16 cellular contexts compared by ENCODE assay signal in the genomic region with DNA sequence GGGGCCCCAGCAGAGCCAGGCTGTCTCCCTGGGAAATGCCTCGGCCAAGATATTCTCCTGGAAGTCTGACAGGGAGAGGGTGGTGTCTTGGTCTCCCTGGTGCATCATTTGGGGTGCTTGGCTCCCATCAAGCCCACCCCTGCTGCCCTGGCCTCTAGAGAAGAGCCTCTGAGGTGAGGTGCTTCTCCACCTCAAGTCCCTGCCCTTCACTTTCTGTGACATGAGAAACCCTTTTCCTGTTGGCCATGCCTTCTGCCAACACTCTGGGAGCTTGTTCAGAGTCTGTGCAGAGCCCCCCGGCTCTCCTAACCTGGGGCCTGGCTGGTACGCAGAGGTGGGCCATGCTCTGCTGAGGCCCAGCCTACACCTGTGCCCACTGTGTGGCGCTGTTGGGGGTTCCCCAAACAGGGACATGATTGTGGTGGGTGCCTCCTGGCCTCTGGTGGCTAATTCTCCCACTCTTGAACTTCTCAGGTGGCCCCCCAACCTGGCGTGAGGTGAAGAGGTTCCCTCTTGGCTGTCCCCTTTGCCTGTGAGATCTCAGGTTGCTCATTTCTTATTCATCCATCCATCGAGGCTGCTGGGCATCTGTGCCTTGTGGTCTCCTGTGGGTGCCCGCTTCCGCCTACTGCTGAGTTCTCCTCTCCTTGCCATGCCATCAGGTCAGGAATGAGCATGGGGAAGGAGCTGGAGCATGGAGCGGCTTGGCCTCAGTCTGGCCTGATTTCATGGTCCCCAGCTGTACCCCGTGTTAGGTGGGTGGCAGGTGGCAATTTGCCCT. TPM values are rescaled to one million over a fixed set of nuclear protein-coding genes. Genes with fewer than 3 reads are reported as not detected.
DNase-seq lines count a peak whose midpoint lies in the region; ATAC-seq, FAIRE-seq and TF ChIP-seq lines count a peak whose summit lies in the region.
"Had no signal": no experiment of that assay in that cellular context is flagged by ENCODE, and none has a peak within 500 bp of the region (broad histone marks: within the 10 kb centered on the region; RNA-seq: fewer than 3 reads in every experiment).

No MANE protein-coding gene starts in this region.

- no peak overlapping the region for H3K4me3 ChIP-seq in keratinocyte (ENCODE audit: control insufficient read depth in 2 of 3, extremely low read depth in 1 of 3, insufficient read depth in 2 of 3, low read depth in 1 of 3, low read length in 3 of 3)
- H3K4me3 ChIP-seq: HAP-1, mucosa of descending colon, thyroid gland had no signal

- H3K27me3 Mint-ChIP-seq in activated T-cell treated with anti-CD3 and anti-CD28 coated beads, Interleukin-2, amount 50 U/mL, for 24 hours: no peaks in the 10 kb centered on the region
- H3K27me3 Mint-ChIP-seq: activated naive CD4-positive, alpha-beta T cell treated with anti-CD3 and anti-CD28 coated beads, Interleukin-2, amount 10 ng/mL, durations not matched to agents 7 days and 5 days had no signal

- H3K9me3 Mint-ChIP-seq in activated T-cell treated with anti-CD3 and anti-CD28 coated beads, Interleukin-2, amount 50 U/mL, for 24 hours: no peaks in the 10 kb centered on the region
- H3K9me3 Mint-ChIP-seq: activated naive CD4-positive, alpha-beta T cell treated with anti-CD3 and anti-CD28 coated beads, Interleukin-2, amount 10 ng/mL, durations not matched to agents 7 days and 5 days had no signal

- TF ChIP-seq CTCF in LNCAP (IDR thresholded peaks at IDR 0.05) (0 out of 2 replicates have a peak, but pooled peaks have one; percentile 13), keratinocyte (optimal IDR thresholded peaks at IDR 0.05 in 1 of 3, IDR thresholded peaks at IDR 0.05 in 1 of 3, conservative IDR thresholded peaks at IDR 0.05 in 1 of 3; ENCODE audit: extremely low read depth in 1 of 3, insufficient read depth in 2 of 3, low read length in 3 of 3) (peak in 2 of 3 experiments; percentile 9)

- dilution Hi-C loops in keratinocyte (cut with MboI; ENCODE audit: extremely low pct_ligation_motif_present, low sequenced_read_pairs): no loop called here

- peaks cover 64% of the 10 kb centered on the region for H3K36me3 Mint-ChIP-seq in activated T-cell treated with anti-CD3 and anti-CD28 coated beads, Interleukin-2, amount 50 U/mL, for 24 hours (ENCODE audit: low read depth)

- H3K27ac ChIP-seq in keratinocyte (ENCODE audit: control insufficient read depth, insufficient read depth, low read length): no peak overlapping the region
- H3K27ac ChIP-seq: thyroid gland had no signal

- no peak overlapping the region for H3K4me2 ChIP-seq in keratinocyte (ENCODE audit: control insufficient read depth, extremely low read depth, insufficient read depth, low read depth, low read length)

- H3K4me3 Mint-ChIP-seq in activated T-cell treated with anti-CD3 and anti-CD28 coated beads, Interleukin-2, amount 50 U/mL, for 24 hours: no peak overlapping the region
- H3K4me3 Mint-ChIP-seq: activated naive CD4-positive, alpha-beta T cell treated with anti-CD3 and anti-CD28 coated beads, Interleukin-2, amount 10 ng/mL, durations not matched to agents 7 days and 5 days had no signal

- no peak for ATAC-seq in HG03095 (IDR thresholded peaks at IDR 0.05; ENCODE audit: unreplicated experiment)
- ATAC-seq: mucosa of descending colon had no signal

- H3K4me1 Mint-ChIP-seq in activated T-cell treated with anti-CD3 and anti-CD28 coated beads, Interleukin-2, amount 50 U/mL, for 24 hours (ENCODE audit: low read depth): no peaks in the 10 kb centered on the region

- H3K9me3 ChIP-seq in keratinocyte (ENCODE audit: control insufficient read depth, low read depth, low read length): no peaks in the 10 kb centered on the region
- H3K9me3 ChIP-seq: HAP-1, mucosa of descending colon, thyroid gland had no signal

- peaks cover 32% of the 10 kb centered on the region for H3K4me1 ChIP-seq in keratinocyte (ENCODE audit: control insufficient read depth, extremely low read depth, insufficient read depth, low read length)
- H3K4me1 ChIP-seq: HAP-1, thyroid gland had no signal

- H3K27me3 ChIP-seq in keratinocyte (ENCODE audit: control insufficient read depth, extremely low read depth, insufficient read depth, low read length): no peaks in the 10 kb centered on the region
- H3K27me3 ChIP-seq: thyroid gland had no signal

- H3K9me1 ChIP-seq in keratinocyte (ENCODE audit: control insufficient read depth, extremely low read depth, insufficient read depth, low read length): peaks cover 5% of the 10 kb centered on the region

- peak overlapping the region; percentile 16 for H3K27ac Mint-ChIP-seq in activated T-cell treated with anti-CD3 and anti-CD28 coated beads, Interleukin-2, amount 50 U/mL, for 24 hours
- H3K27ac Mint-ChIP-seq: activated naive CD4-positive, alpha-beta T cell treated with anti-CD3 and anti-CD28 coated beads, Interleukin-2, amount 10 ng/mL, durations not matched to agents 7 days and 5 days had no signal

- no peak for FAIRE-seq in keratinocyte (lab: Jason Lieb, UNC)
- FAIRE-seq: endometrium had no signal

- H3K36me3 ChIP-seq in keratinocyte (ENCODE audit: control insufficient read depth in 2 of 2, extremely low read depth in 1 of 2, insufficient read depth in 2 of 2, low read length in 2 of 2): peaks cover 0 to 12% of the 10 kb centered on the region in 2 experiments

- H2AFZ ChIP-seq in keratinocyte (ENCODE audit: control insufficient read depth, low read length): no peak overlapping the region

- no peaks in the 10 kb centered on the region for H4K20me1 ChIP-seq in keratinocyte (ENCODE audit: control insufficient read depth, extremely low read depth, insufficient read depth, low read length)

- DNase-seq in activated T-cell treated with anti-CD3 and anti-CD28 coated beads, Interleukin-2, amount 50 U/mL, for 24 hours: no peak
- DNase-seq in activated T-cell treated with anti-CD3 and anti-CD28 coated beads for 4 hours (no peak), keratinocyte (ENCODE audit: low read depth, low spot score) (no peak), AG08395 (ENCODE audit: low spot score) (no peak)
- DNase-seq: activated CD8-positive, alpha-beta memory T cell treated with anti-CD3 and anti-CD28 coated beads for 24 hours; activated naive CD4-positive, alpha-beta T cell treated with anti-CD3 and anti-CD28 coated beads, Interleukin-2, amount 10 ng/mL, durations not matched to agents 7 days and 5 days; islet precursor cell; mucosa of descending colon; NCI-H2081; NCI-H774; SIG-M5 had no signal

- H3K9ac ChIP-seq in keratinocyte (ENCODE audit: control insufficient read depth, extremely low read depth, insufficient read depth, low read length): no peak overlapping the region

- no peaks in the 10 kb centered on the region for H3K79me2 ChIP-seq in keratinocyte (ENCODE audit: control insufficient read depth, insufficient read depth, low read length)

RNA-seq across cellular contexts. Expression of gene DGCR8, which starts 19.2 kb away (rescaled TPM):
- polyA plus RNA-seq in keratinocyte: 14.3 to 24.3 TPM (median 17.2 TPM) in 3 replicates
- 13.5 TPM for polyA plus RNA-seq in keratinocyte (2011; ENCODE audit: low read depth)
- 11.2 and 13.8 TPM in 2 replicates for polyA plus RNA-seq in keratinocyte (2011; cell fraction: cytosol; rRNA removed)
- polyA plus RNA-seq in keratinocyte (2011; cell fraction: nucleus; rRNA removed): 61.4 and 73.1 TPM in 2 replicates
- polyA plus RNA-seq in keratinocyte (2012; ENCODE audit: low replicate concordance): 14.1 and 20.0 TPM in 2 replicates
- 15.3 to 41.9 TPM (median 20.6 TPM) in 3 replicates for polyA minus RNA-seq in keratinocyte
- polyA minus RNA-seq in keratinocyte (2011; cell fraction: cytosol; rRNA and poly(A)+ RNA removed): 11.7 TPM
- polyA minus RNA-seq in keratinocyte (2011; cell fraction: nucleus; rRNA and poly(A)+ RNA removed): 21.3 and 26.5 TPM in 2 replicates

RNA-seq across cellular contexts. Expression of gene TANGO2, which starts 40.0 kb away (rescaled TPM):
- polyA plus RNA-seq in keratinocyte: 20.1 to 30.7 TPM (median 28.1 TPM) in 3 replicates
- polyA plus RNA-seq in keratinocyte (2011; ENCODE audit: low read depth): 8.9 TPM
- 23.4 and 27.4 TPM in 2 replicates for polyA plus RNA-seq in keratinocyte (2011; cell fraction: cytosol; rRNA removed)
- 25.0 and 31.0 TPM in 2 replicates for polyA plus RNA-seq in keratinocyte (2011; cell fraction: nucleus; rRNA removed)
- polyA plus RNA-seq in keratinocyte (2012; ENCODE audit: low replicate concordance): 13.8 and 20.3 TPM in 2 replicates
- polyA minus RNA-seq in keratinocyte: 53.7 to 73.9 TPM (median 69.5 TPM) in 3 replicates
- 33.0 TPM for polyA minus RNA-seq in keratinocyte (2011; cell fraction: cytosol; rRNA and poly(A)+ RNA removed)
- polyA minus RNA-seq in keratinocyte (2011; cell fraction: nucleus; rRNA and poly(A)+ RNA removed): 11.0 and 15.4 TPM in 2 replicates

RNA-seq across cellular contexts. Expression of gene ARVCF, which starts 44.3 kb away (rescaled TPM):
- 5.3 to 8.4 TPM (median 5.7 TPM) in 3 replicates for polyA plus RNA-seq in keratinocyte
- polyA plus RNA-seq in keratinocyte (2011; ENCODE audit: low read depth): 5.3 TPM
- polyA plus RNA-seq in keratinocyte (2011; cell fraction: cytosol; rRNA removed): 1.7 and 4.0 TPM in 2 replicates
- polyA plus RNA-seq in keratinocyte (2011; cell fraction: nucleus; rRNA removed): 21.1 and 26.3 TPM in 2 replicates
- polyA plus RNA-seq in keratinocyte (2012; ENCODE audit: low replicate concordance): 8.2 TPM in 2 replicates
- 4.3 to 14.6 TPM (median 5.1 TPM) in 3 replicates for polyA minus RNA-seq in keratinocyte
- polyA minus RNA-seq in keratinocyte (2011; cell fraction: cytosol; rRNA and poly(A)+ RNA removed): 14.2 TPM
- polyA minus RNA-seq in keratinocyte (2011; cell fraction: nucleus; rRNA and poly(A)+ RNA removed): 11.0 and 16.2 TPM in 2 replicates

RNA-seq across cellular contexts. Expression of gene RANBP1, which starts 55.0 kb away (rescaled TPM):
- polyA plus RNA-seq in keratinocyte: 141 to 278 TPM (median 193 TPM) in 3 replicates
- 44.3 TPM for polyA plus RNA-seq in keratinocyte (2011; ENCODE audit: low read depth)
- polyA plus RNA-seq in keratinocyte (2011; cell fraction: cytosol; rRNA removed): 251 and 309 TPM in 2 replicates
- polyA plus RNA-seq in keratinocyte (2011; cell fraction: nucleus; rRNA removed): 131 and 136 TPM in 2 replicates
- 80.4 and 206 TPM in 2 replicates for polyA plus RNA-seq in keratinocyte (2012; ENCODE audit: low replicate concordance)
- polyA minus RNA-seq in keratinocyte: 91.3 to 166 TPM (median 155 TPM) in 3 replicates
- polyA minus RNA-seq in keratinocyte (2011; cell fraction: cytosol; rRNA and poly(A)+ RNA removed): 158 TPM
- 27.4 and 32.5 TPM in 2 replicates for polyA minus RNA-seq in keratinocyte (2011; cell fraction: nucleus; rRNA and poly(A)+ RNA removed)

RNA-seq across cellular contexts. Expression of gene TRMT2A, which starts 56.1 kb away (rescaled TPM):
- 18.3 to 53.7 TPM (median 20.6 TPM) in 3 replicates for polyA plus RNA-seq in keratinocyte
- 5.6 TPM for polyA plus RNA-seq in keratinocyte (2011; ENCODE audit: low read depth)
- 9.5 and 16.8 TPM in 2 replicates for polyA plus RNA-seq in keratinocyte (2011; cell fraction: cytosol; rRNA removed)
- polyA plus RNA-seq in keratinocyte (2011; cell fraction: nucleus; rRNA removed): 94.5 and 118 TPM in 2 replicates
- 25.8 and 30.1 TPM in 2 replicates for polyA plus RNA-seq in keratinocyte (2012; ENCODE audit: low replicate concordance)
- polyA minus RNA-seq in keratinocyte: 23.0 to 59.2 TPM (median 34.2 TPM) in 3 replicates
- polyA minus RNA-seq in keratinocyte (2011; cell fraction: cytosol; rRNA and poly(A)+ RNA removed): 46.4 TPM
- 28.0 and 35.1 TPM in 2 replicates for polyA minus RNA-seq in keratinocyte (2011; cell fraction: nucleus; rRNA and poly(A)+ RNA removed)
